ENCODE assay signal across 1 cellular context in the genomic region with DNA sequence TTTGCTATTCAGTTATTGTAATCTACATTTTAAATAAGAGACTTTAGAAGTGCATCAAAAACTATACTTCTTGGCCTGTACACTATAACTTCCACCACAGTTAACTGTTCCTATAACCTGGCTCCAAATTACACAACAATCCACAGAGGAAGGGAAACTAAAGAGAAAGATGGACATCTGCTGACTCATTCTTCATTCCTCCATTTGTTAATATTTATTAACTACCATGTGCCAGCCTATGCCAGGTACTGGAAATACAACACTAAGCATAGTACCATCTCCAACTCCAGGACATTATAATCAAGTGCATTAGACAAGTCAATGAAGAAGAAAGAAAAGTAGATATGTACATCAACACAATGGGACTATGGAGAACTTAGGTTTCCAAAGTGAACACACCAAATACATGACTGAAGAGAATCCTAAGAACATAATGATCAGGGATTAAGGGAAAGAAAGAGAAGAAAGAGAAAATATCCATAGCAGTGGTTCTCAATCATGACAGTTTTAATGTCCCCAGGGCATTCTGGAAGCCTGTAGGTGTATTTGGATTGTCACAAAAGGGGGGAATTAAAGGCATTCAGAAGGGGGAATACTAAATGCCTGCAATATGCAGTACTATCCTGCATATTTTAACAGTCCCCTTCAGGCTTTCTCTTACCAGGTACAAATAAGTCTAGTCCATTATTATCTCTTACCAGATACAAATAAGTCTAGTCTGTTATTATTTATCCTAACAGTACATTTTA.
TF ChIP-seq lines count a peak whose summit lies in the region.

No MANE protein-coding gene starts in this region.

TF ChIP-seq in SK-N-SH treated with all-trans-retinoic acid at 6 μM for 48 hours, 23 proteins besides CTCF, POLR2A, EP300 and RAD21 (continued from another document):
- TF ChIP-seq CREB5 (CRISPR knock-in tag; IDR thresholded peaks at IDR 0.05; ENCODE audit: low read depth) (no peak), ZNF565 (CRISPR knock-in tag; conservative IDR thresholded peaks at IDR 0.05; ENCODE audit: low read depth) (no peak), BACH2 (CRISPR knock-in tag; IDR thresholded peaks at IDR 0.05; ENCODE audit: borderline replicate concordance) (no peak)
- TF ChIP-seq, protein P1, sequence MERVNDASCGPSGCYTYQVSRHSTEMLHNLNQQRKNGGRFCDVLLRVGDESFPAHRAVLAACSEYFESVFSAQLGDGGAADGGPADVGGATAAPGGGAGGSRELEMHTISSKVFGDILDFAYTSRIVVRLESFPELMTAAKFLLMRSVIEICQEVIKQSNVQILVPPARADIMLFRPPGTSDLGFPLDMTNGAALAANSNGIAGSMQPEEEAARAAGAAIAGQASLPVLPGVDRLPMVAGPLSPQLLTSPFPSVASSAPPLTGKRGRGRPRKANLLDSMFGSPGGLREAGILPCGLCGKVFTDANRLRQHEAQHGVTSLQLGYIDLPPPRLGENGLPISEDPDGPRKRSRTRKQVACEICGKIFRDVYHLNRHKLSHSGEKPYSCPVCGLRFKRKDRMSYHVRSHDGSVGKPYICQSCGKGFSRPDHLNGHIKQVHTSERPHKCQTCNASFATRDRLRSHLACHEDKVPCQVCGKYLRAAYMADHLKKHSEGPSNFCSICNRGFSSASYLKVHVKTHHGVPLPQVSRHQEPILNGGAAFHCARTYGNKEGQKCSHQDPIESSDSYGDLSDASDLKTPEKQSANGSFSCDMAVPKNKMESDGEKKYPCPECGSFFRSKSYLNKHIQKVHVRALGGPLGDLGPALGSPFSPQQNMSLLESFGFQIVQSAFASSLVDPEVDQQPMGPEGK (CRISPR knock-in tag; IDR thresholded peaks at IDR 0.05; ENCODE audit: borderline replicate concordance) = no peak
